In genomic region chr1:77469311-77469710, GRCh38 we compare ENCODE assay signal across 16 cellular contexts.
DNase-seq lines count a peak whose midpoint lies in the region; ATAC-seq and TF ChIP-seq lines count a peak whose summit lies in the region.
"Had no signal": no experiment of that assay in that cellular context is flagged by ENCODE, and none has a peak within 500 bp of the region (broad histone marks: within the 10 kb centered on the region; RNA-seq: fewer than 3 reads in every experiment).

No MANE protein-coding gene starts in this region.

- peak; percentile 44 for DNase-seq in NCI-H82 treated with DMSO at 0.1 percent for 48 hours (lab: John Stamatoyannopoulos, UW; ENCODE audit: unreplicated experiment)
- DNase-seq in activated naive CD4-positive, alpha-beta T cell (lab: John Stamatoyannopoulos, UW), result no peak
- DNase-seq in activated gamma-delta T cell (lab: John Stamatoyannopoulos, UW), result no peak
- DNase-seq in stimulated activated CD4-positive, alpha-beta T cell treated with anti-CD3 and anti-CD28 coated beads, Interleukin-2, amount 100 ng/mL, for 24 hours, result no peak
- DNase-seq: CD4-positive, alpha-beta memory T cell; EL; NCI-H1417 treated with DMSO at 0.1 percent for 48 hours; NCI-H1930; NCI-H526; NK-92 treated with Interleukin-12 subunit alpha and Interleukin-12 subunit beta, amount 100 ng/mL, for 24 hours had no signal

- no peak for TF ChIP-seq CTCF in 22Rv1 (IDR thresholded peaks at IDR 0.05)

- H3K27me3 ChIP-seq in layer of hippocampus (ENCODE audit: control insufficient read depth, insufficient read depth, low read length), result no peaks in the 10 kb centered on the region

- H3K27ac ChIP-seq in 22Rv1 (peak overlapping the region; percentile 66), cingulate gyrus (ENCODE audit: low read depth, low read length) (peak overlapping the region; percentile 92), layer of hippocampus (ENCODE audit: low read depth, low read length) (peak overlapping the region; percentile 84)
- H3K27ac ChIP-seq: KMS-11 had no signal

- no peak for ATAC-seq in HG03342 (IDR thresholded peaks at IDR 0.05; ENCODE audit: unreplicated experiment)
- ATAC-seq: Right ventricle myocardium inferior had no signal
